ENCODE assay signal across 8 cellular contexts in the genomic region with DNA sequence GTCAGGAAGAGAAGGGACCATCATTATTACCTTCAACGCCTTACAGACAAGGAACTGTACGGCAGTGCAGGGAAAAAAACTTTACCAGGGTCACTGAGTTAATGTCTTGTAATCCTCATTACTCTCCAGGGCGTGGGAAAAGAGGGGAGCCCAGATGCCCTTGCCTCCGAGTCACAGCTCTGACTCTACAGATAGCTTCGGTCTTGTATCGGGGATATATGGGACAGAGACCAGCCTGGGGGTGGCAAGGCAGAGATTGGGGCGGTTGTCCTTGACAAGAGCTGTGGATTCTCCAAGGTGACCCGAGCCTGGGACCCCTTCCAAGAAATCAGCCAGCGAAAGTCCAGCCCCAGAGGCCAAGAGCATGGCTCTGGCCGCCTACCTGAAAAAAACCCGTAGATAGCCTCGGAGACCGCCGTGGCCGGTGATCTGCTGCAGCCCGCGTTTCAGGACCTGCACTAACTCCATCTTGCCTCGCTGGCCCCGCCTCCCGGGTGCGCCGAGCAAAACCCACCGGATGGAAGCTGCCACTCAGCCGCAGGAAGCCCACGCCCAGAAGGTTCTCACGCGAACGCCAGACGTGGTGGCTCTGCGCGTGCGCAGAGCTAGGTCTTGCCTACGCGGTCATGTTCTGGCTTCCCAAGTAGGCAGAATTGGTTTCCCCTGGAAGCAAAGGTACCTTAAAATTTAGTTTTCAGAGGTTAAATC. TPM values are rescaled to one million over a fixed set of nuclear protein-coding genes. Genes with fewer than 3 reads are reported as not detected.
DNase-seq lines count a peak whose midpoint lies in the region; ATAC-seq lines count a peak whose summit lies in the region.

A gene (minus strand): TSS at position 485 of the 708 bp plus-strand sequence. CDS start 17 bp downstream, at position 468.

- H3K4me3 ChIP-seq in endocrine pancreas (ENCODE audit: control insufficient read depth, insufficient read depth, low read length) (peak within 1 kb of the TSS; percentile 97), mesendoderm (ENCODE audit: low read length) (peak within 1 kb of the TSS; percentile 94)

- peaks cover 2% of the 10 kb centered on the region for H3K79me1 ChIP-seq in mesendoderm (ENCODE audit: low read length)

- no peak within 1 kb of the TSS for H2AK5ac ChIP-seq in mesendoderm (ENCODE audit: low read length)

- H2BK5ac ChIP-seq in mesendoderm (ENCODE audit: low read length) = no peak within 1 kb of the TSS

- DNase-seq in COLO668 (lab: John Stamatoyannopoulos, UW; ENCODE audit: unreplicated experiment) = peak; percentile 99
- DNase-seq in HT1080 (ENCODE audit: low read depth) = peak; percentile 95
- DNase-seq in NOMO-1 treated with DMSO at 0.1 percent for 48 hours (lab: John Stamatoyannopoulos, UW; ENCODE audit: unreplicated experiment) = peak; percentile 94
- peak; percentile 85 to 89 (median 88) for DNase-seq in activated CD8-positive, alpha-beta memory T cell treated with anti-CD3 and anti-CD28 coated beads for 48 hours (ENCODE audit: low read depth in 2 of 3, low spot score in 2 of 3)
- DNase-seq in mesendoderm = peak; percentile 98
- peak; percentile 89 for DNase-seq in stimulated activated CD8-positive, alpha-beta memory T cell treated with anti-CD3 and anti-CD28 coated beads, Interleukin-15, amount 100 ng/mL, for 1 hour (ENCODE audit: low read depth)

- no peak within 1 kb of the TSS for H3K23ac ChIP-seq in mesendoderm (ENCODE audit: low read length)

- H3K4ac ChIP-seq in mesendoderm (ENCODE audit: low read depth, low read length) = peak within 1 kb of the TSS; percentile 8

- peak within 1 kb of the TSS; percentile 87 for H4K5ac ChIP-seq in mesendoderm (ENCODE audit: low read length)

- peak within 1 kb of the TSS; percentile 96 for H3K56ac ChIP-seq in mesendoderm (ENCODE audit: low read length)

- H3K4me1 ChIP-seq in endocrine pancreas (ENCODE audit: control insufficient read depth, insufficient read depth, low read length) (peaks cover 8% of the 10 kb centered on the region), mesendoderm (ENCODE audit: control insufficient read depth, low read depth, low read length) (no peaks in the 10 kb centered on the region)

- no CpG with 5 or more reads among the region's 34 CpGs for WGBS in mesendoderm (ENCODE audit: extremely low coverage, insufficient coverage, low lambda C conversion rate)

- H3K36me3 ChIP-seq in endocrine pancreas (ENCODE audit: control insufficient read depth, insufficient read depth, low read length) (peaks cover 2% of the 10 kb centered on the region), mesendoderm (ENCODE audit: control insufficient read depth, insufficient read depth, low read length) (no peaks in the 10 kb centered on the region)

- no peaks in the 10 kb centered on the region for H3K9me3 ChIP-seq in endocrine pancreas (ENCODE audit: control insufficient read depth, low read length)

- ATAC-seq in GM21360 (IDR thresholded peaks at IDR 0.05; ENCODE audit: unreplicated experiment) = peak; percentile 99

- no peak within 1 kb of the TSS for H2BK15ac ChIP-seq in mesendoderm (replicated peaks; ENCODE audit: low read depth)

- peak within 1 kb of the TSS; percentile 89 for H3K4me2 ChIP-seq in mesendoderm (ENCODE audit: low read length)

- H4K8ac ChIP-seq in mesendoderm (ENCODE audit: low read depth, low read length) = peak within 1 kb of the TSS; percentile 96

- peak within 1 kb of the TSS; percentile 91 for H3K18ac ChIP-seq in mesendoderm (ENCODE audit: low read length)

- H3K79me2 ChIP-seq in mesendoderm (ENCODE audit: control insufficient read depth, insufficient read depth, low read length) = no peaks in the 10 kb centered on the region

- peak within 1 kb of the TSS; percentile 98 for H3K9ac ChIP-seq in endocrine pancreas (ENCODE audit: control insufficient read depth, insufficient read depth, low read length)
- H3K9ac ChIP-seq in mesendoderm (ENCODE audit: low read length) = peak within 1 kb of the TSS; percentile 84

- H3K27ac ChIP-seq in mesendoderm (ENCODE audit: low read depth, low read length) = peak within 1 kb of the TSS; percentile 57

- no peak within 1 kb of the TSS for H2BK120ac ChIP-seq in mesendoderm (ENCODE audit: low read depth, low read length)

- H3K27me3 ChIP-seq in endocrine pancreas (ENCODE audit: control insufficient read depth, insufficient read depth, low read length) (no peaks in the 10 kb centered on the region), mesendoderm (ENCODE audit: insufficient read depth, low read length, poor library complexity) (no peaks in the 10 kb centered on the region)

RNA-seq across cellular contexts. Expression of the gene that starts here (rescaled TPM):
- total RNA-seq in HT1080 (2014; rRNA removed; shearing (Covaris generic)) = 152 and 167 TPM in 2 replicates
- polyA plus RNA-seq in HT1080 (2015; cell fraction: cytosol; rRNA removed) = 167 TPM in 2 replicates
- polyA plus RNA-seq in HT1080 (2015; cell fraction: nucleus; rRNA removed) = 93.3 and 95.1 TPM in 2 replicates
- polyA plus RNA-seq in mesendoderm (2013, experiment 1 of 2) = 188 TPM
- 180 TPM for polyA plus RNA-seq in mesendoderm (2013, experiment 2 of 2)

Comparison
In these comparisons a context has a peak if more than half of its experiments do, and no peak if none do; other contexts are left out.
1. Peak in every context shown above with its lines: DNase-seq, ATAC-seq, H3K4me3 ChIP-seq and H3K27ac ChIP-seq.